23 cellular contexts compared by ENCODE assay signal in genomic region chr11:78766997-78767396, GRCh38.
"Had no signal": no experiment of that assay in that cellular context is flagged by ENCODE, and none has a peak within 500 bp of the region (broad histone marks: within the 10 kb centered on the region; RNA-seq: fewer than 3 reads in every experiment).

No MANE protein-coding gene starts in this region.

- H3K9me3 ChIP-seq: left lung, lower lobe of right lung, ovary, suprapubic skin, thoracic aorta, tibial artery, upper lobe of right lung had no signal

- ATAC-seq: left colon; left lung; lower lobe of right lung; natural killer cell; sciatic nerve; stimulated activated effector memory CD8-positive, alpha-beta T cell treated with anti-CD3 and anti-CD28 coated beads, Interleukin-12 subunit alpha, Interleukin-12 subunit beta, amount 100 ng/mL, for 72 hours; upper lobe of right lung had no signal

- DNase-seq: head of caudate nucleus; hypothalamus; immature natural killer cell; kidney glomerular epithelial cell; left colon; left lung; lower lobe of right lung; mammary epithelial cell; mesendoderm; naive B cell; natural killer cell; nephron progenitor cell; ovary; stimulated activated CD4-positive, alpha-beta T cell treated with anti-CD3 and anti-CD28 coated beads, Interleukin-4, amount 100 ng/mL, for 24 hours; stimulated activated naive CD4-positive, alpha-beta T cell; tibial artery; trophoblast cell; upper lobe of right lung had no signal

- H3K27me3 ChIP-seq: left lung, ovary, suprapubic skin, tibial artery, upper lobe of right lung had no signal

- H3K36me3 ChIP-seq: left lung, lower lobe of right lung, ovary, suprapubic skin, thoracic aorta, tibial artery, upper lobe of right lung had no signal

- H3K4me3 ChIP-seq: left lung, lower lobe of right lung, ovary, skin epidermis, suprapubic skin, thoracic aorta, tibial artery, upper lobe of right lung had no signal

- H3K27ac ChIP-seq: left lung, lower lobe of right lung, ovary, skin epidermis, suprapubic skin, thoracic aorta, tibial artery, upper lobe of right lung had no signal

- H3K4me1 ChIP-seq: left lung, lower lobe of right lung, suprapubic skin, tibial artery, upper lobe of right lung had no signal
